ENCODE assay signal across 20 cellular contexts in the genomic region with DNA sequence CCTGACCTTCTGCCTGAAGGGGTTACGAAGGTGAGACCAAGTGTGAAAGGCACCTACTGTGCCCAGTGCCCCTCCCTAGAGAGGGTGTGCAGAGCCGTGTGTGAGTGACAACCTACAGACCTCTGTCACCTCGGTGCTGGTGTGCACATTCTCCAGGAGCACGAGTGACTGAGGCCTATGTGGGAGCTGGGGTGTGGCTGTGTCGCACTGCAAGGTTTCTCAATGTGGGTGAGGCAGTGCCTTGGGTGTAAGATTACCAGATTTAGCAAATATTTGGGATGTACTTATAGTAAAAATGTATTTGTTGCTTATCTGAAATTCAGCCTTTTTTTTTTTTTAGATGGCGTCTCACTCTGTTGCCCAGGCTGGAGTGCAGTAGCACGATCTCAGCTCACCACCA. TPM values are rescaled to one million over a fixed set of nuclear protein-coding genes. Genes with fewer than 3 reads are reported as not detected.
A peak's percentile ranks its signal among the peaks of the same experiment; 100 is the strongest.
DNase-seq lines count a peak whose midpoint lies in the region; ATAC-seq, FAIRE-seq and TF ChIP-seq lines count a peak whose summit lies in the region.
"Had no signal": no experiment of that assay in that cellular context is flagged by ENCODE, and none has a peak within 500 bp of the region (broad histone marks: within the 10 kb centered on the region; RNA-seq: fewer than 3 reads in every experiment).

No MANE protein-coding gene starts in this region.

- H3K27ac Mint-ChIP-seq in activated B cell treated with CpG ODN at 0.5 μM for 24 hours = peak overlapping the region; percentile 90
- H3K27ac Mint-ChIP-seq: HFFc6 had no signal

- TF ChIP-seq CTCF in activated B cell treated with CpG ODN at 0.5 μM for 24 hours (IDR thresholded peaks at IDR 0.05) (no peak), liver (IDR thresholded peaks at IDR 0.05; ENCODE audit: low read depth, low read length, missing input control) (no peak), spleen (IDR thresholded peaks at IDR 0.05 in 8 of 11, conservative IDR thresholded peaks at IDR 0.05 in 3 of 11) (no peak)

- no peak overlapping the region for H3K4me2 ChIP-seq in Karpas-422 (ENCODE audit: low read depth, low read length, poor library complexity, severe bottlenecking)

- peaks cover 42% of the 10 kb centered on the region for H3K4me1 Mint-ChIP-seq in activated B cell treated with CpG ODN at 0.5 μM for 24 hours

- H3K9ac ChIP-seq in liver (ENCODE audit: low read depth in 1 of 2, low read length in 2 of 2) (no peak overlapping the region), Karpas-422 (ENCODE audit: low read length) (no peak overlapping the region)

- H3K9me2 ChIP-seq in Karpas-422 (replicated peaks; ENCODE audit: insufficient read depth, low read length) = no peaks in the 10 kb centered on the region

- no peak overlapping the region for H2AFZ ChIP-seq in Karpas-422 (ENCODE audit: low read length)

- H3K4me1 ChIP-seq in liver (ENCODE audit: control insufficient read depth in 4 of 4, insufficient read depth in 4 of 4, low read length in 3 of 4) (peaks cover 13 to 52% (median 44%) of the 10 kb centered on the region in 4 donors), spleen (peaks cover 20 to 54% (median 31%) of the 10 kb centered on the region in 6 donors), Karpas-422 (ENCODE audit: low read length) (peaks cover 15% of the 10 kb centered on the region)

- H4K20me1 ChIP-seq in Karpas-422 (ENCODE audit: insufficient read depth, low read depth, low read length) = no peaks in the 10 kb centered on the region

- no peak overlapping the region for H3K4me3 Mint-ChIP-seq in activated B cell treated with CpG ODN at 0.5 μM for 24 hours
- H3K4me3 Mint-ChIP-seq: HFFc6 had no signal

- no peaks in the 10 kb centered on the region for H3K27me3 ChIP-seq in liver (ENCODE audit: control insufficient read depth in 4 of 4, insufficient read depth in 4 of 4, low read length in 3 of 4)
- H3K27me3 ChIP-seq in spleen (replicated peaks in 1 of 7) = no peaks in the 10 kb centered on the region
- H3K27me3 ChIP-seq in Karpas-422 (ENCODE audit: low read length) = no peaks in the 10 kb centered on the region
- H3K27me3 ChIP-seq: body of pancreas, heart right ventricle, tibial artery had no signal

- TF ChIP-seq POLR2A in GM12892 (IDR thresholded peaks at IDR 0.05; ENCODE audit: low read depth, low read length) (no peak), spleen (IDR thresholded peaks at IDR 0.05) (no peak)

- DNase-seq in GM12892 (ENCODE audit: insufficient read length) (peak; percentile 20), activated B cell treated with CpG ODN at 0.5 μM for 24 hours (no peak), spleen (no peak), Karpas-422 (no peak), NCI-H2081 treated with DMSO at 0.1 percent for 48 hours (lab: John Stamatoyannopoulos, UW) (no peak)
- DNase-seq: activated gamma-delta T cell treated with Interleukin-2 at 50 U/mL for 16 hours; body of pancreas; dermis blood vessel endothelial cell; DMS79 treated with DMSO at 0.1 percent for 48 hours; heart right ventricle; HFFc6; NCI-H1048; NCI-H774; stimulated activated CD4-positive, alpha-beta T cell treated with anti-CD3 and anti-CD28 coated beads, Interleukin-4, amount 100 ng/mL, for 4 hours; tibial artery had no signal

- H3K27ac ChIP-seq in liver (ENCODE audit: low read depth in 1 of 2, low read length in 2 of 2) (peak overlapping the region; percentile 71 to 82), spleen (peak overlapping the region; percentile 60 to 85 (median 75)), Karpas-422 (ENCODE audit: low read length) (no peak overlapping the region)
- H3K27ac ChIP-seq: VCaP had no signal

- peak; percentile 65 for FAIRE-seq in GM12892 (lab: Jason Lieb, UNC)
- FAIRE-seq: keratinocyte had no signal

- intact Hi-C loops in activated B cell treated with CpG ODN at 0.5 μM for 24 hours (cut with micrococcal nuclease) = no loop called here
- intact Hi-C loops in spleen (cut with DNase I; ENCODE audit: low total_unique reads) = no loop called here

- H3K9me3 ChIP-seq in liver (ENCODE audit: control insufficient read depth in 4 of 4, low read length in 3 of 4) = no peaks in the 10 kb centered on the region
- no peaks in the 10 kb centered on the region for H3K9me3 ChIP-seq in spleen
- H3K9me3 ChIP-seq in Karpas-422 (ENCODE audit: low read length) = no peaks in the 10 kb centered on the region
- H3K9me3 ChIP-seq: body of pancreas, heart right ventricle, tibial artery had no signal

- no peak for TF ChIP-seq RAD21 in liver (IDR thresholded peaks at IDR 0.05)

- no peaks in the 10 kb centered on the region for H3K27me3 Mint-ChIP-seq in activated B cell treated with CpG ODN at 0.5 μM for 24 hours

- CTCF ChIA-PET in activated B cell treated with CpG ODN at 0.5 μM for 24 hours (lab: Charles Lee) = interaction anchor here (2.0 to 3.3 kb wide), 2 partner anchors 27 to 63 kb away, joined by 6 to 21 read pairs; no protein-coding TSS in a partner anchor

- WGBS in liver = 63% methylated on average over 7 of the region's 7 CpGs
- 62 to 72% (median 66%) methylated on average over 7 of the region's 7 CpGs for WGBS in spleen, 5 donors

- POLR2A ChIA-PET in activated B cell treated with CpG ODN at 0.5 μM for 24 hours (lab: Charles Lee) = interaction anchor here (0.6 to 3.3 kb wide), 8 partner anchors 24 to 66 kb away, joined by 3 to 28 read pairs (median 5); no protein-coding TSS in a partner anchor

- no peaks in the 10 kb centered on the region for H3K9me3 Mint-ChIP-seq in activated B cell treated with CpG ODN at 0.5 μM for 24 hours
- H3K9me3 Mint-ChIP-seq: HFFc6 had no signal

- H3K79me2 ChIP-seq in Karpas-422 (ENCODE audit: low read length) = no peaks in the 10 kb centered on the region

- no peak for ATAC-seq in activated B cell treated with CpG ODN at 0.5 μM for 24 hours (ENCODE audit: low read depth)
- no peak for ATAC-seq in GM18873 (IDR thresholded peaks at IDR 0.05; ENCODE audit: low FRiP score, unreplicated experiment)
- ATAC-seq in HG02678 (IDR thresholded peaks at IDR 0.05; ENCODE audit: unreplicated experiment) = no peak
- ATAC-seq: heart right ventricle had no signal

- no peaks in the 10 kb centered on the region for H3K36me3 Mint-ChIP-seq in activated B cell treated with CpG ODN at 0.5 μM for 24 hours (ENCODE audit: low read depth)

- no peak overlapping the region for H3K4me3 ChIP-seq in liver (ENCODE audit: low read depth in 1 of 3, low read length in 3 of 3)
- H3K4me3 ChIP-seq in spleen = no peak overlapping the region
- no peak overlapping the region for H3K4me3 ChIP-seq in Karpas-422 (ENCODE audit: low read length)
- H3K4me3 ChIP-seq: body of pancreas, heart right ventricle, tibial artery had no signal

- no peaks in the 10 kb centered on the region for H3K36me3 ChIP-seq in liver (ENCODE audit: control insufficient read depth in 4 of 4, insufficient read depth in 3 of 4, low read depth in 1 of 4, low read length in 3 of 4)
- no peaks in the 10 kb centered on the region for H3K36me3 ChIP-seq in spleen
- H3K36me3 ChIP-seq in Karpas-422 (ENCODE audit: insufficient read depth, low read length) = no peaks in the 10 kb centered on the region
- H3K36me3 ChIP-seq: heart right ventricle, tibial artery had no signal

TF ChIP-seq in liver, 16 proteins besides CTCF, POLR2A, EP300 and RAD21:
- TF ChIP-seq SP1 (IDR thresholded peaks at IDR 0.05) (no peak), JUND (IDR thresholded peaks at IDR 0.05) (no peak), FOXA1 (IDR thresholded peaks at IDR 0.05) (no peak)
- TF ChIP-seq, protein P1, sequence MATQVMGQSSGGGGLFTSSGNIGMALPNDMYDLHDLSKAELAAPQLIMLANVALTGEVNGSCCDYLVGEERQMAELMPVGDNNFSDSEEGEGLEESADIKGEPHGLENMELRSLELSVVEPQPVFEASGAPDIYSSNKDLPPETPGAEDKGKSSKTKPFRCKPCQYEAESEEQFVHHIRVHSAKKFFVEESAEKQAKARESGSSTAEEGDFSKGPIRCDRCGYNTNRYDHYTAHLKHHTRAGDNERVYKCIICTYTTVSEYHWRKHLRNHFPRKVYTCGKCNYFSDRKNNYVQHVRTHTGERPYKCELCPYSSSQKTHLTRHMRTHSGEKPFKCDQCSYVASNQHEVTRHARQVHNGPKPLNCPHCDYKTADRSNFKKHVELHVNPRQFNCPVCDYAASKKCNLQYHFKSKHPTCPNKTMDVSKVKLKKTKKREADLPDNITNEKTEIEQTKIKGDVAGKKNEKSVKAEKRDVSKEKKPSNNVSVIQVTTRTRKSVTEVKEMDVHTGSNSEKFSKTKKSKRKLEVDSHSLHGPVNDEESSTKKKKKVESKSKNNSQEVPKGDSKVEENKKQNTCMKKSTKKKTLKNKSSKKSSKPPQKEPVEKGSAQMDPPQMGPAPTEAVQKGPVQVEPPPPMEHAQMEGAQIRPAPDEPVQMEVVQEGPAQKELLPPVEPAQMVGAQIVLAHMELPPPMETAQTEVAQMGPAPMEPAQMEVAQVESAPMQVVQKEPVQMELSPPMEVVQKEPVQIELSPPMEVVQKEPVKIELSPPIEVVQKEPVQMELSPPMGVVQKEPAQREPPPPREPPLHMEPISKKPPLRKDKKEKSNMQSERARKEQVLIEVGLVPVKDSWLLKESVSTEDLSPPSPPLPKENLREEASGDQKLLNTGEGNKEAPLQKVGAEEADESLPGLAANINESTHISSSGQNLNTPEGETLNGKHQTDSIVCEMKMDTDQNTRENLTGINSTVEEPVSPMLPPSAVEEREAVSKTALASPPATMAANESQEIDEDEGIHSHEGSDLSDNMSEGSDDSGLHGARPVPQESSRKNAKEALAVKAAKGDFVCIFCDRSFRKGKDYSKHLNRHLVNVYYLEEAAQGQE (IDR thresholded peaks at IDR 0.05) = no peak
TF ChIP-seq in liver: peak in this region for 0.

RNA-seq across cellular contexts. Expression of gene STARD10, which starts 5.6 kb away (rescaled TPM):
- polyA plus RNA-seq in GM12892 (2012; ENCODE audit: missing spikeins) = 24.3 TPM
- total RNA-seq in activated B cell treated with CpG ODN at 0.5 μM for 24 hours (42.6 and 46.8 TPM in 2 replicates), liver (100 to 1,000 TPM in 1 of 2 donors, 10 to 100 TPM in 1; 70.5 to 176 TPM), spleen (10 to 100 TPM; 19.7 to 35.1 (median 27.9) TPM)
- polyA plus RNA-seq in liver (100 to 1,000 TPM; 287 to 328 TPM), spleen (10 to 100 TPM; 23.7 to 46.7 (median 31.9) TPM)
- total RNA-seq in Karpas-422 (2014; rRNA removed; shearing (Covaris generic); ENCODE audit: low replicate concordance) = 4.3 and 4.7 TPM in 2 replicates

RNA-seq across cellular contexts. Expression of gene ATG16L2, which starts 26.0 kb away (rescaled TPM):
- polyA plus RNA-seq in GM12892 (2012; ENCODE audit: missing spikeins) = 59.2 TPM
- total RNA-seq in activated B cell treated with CpG ODN at 0.5 μM for 24 hours (73.5 and 96.7 TPM in 2 replicates), liver (10 to 100 TPM in 1 of 2 donors, 1 to 10 TPM in 1; 5.7 to 17.8 TPM), spleen (100 to 1,000 TPM; 212 to 368 (median 234) TPM)
- polyA plus RNA-seq in liver (1 to 10 TPM; 4.7 to 9.0 TPM), spleen (100 to 1,000 TPM in 2 of 3 donors, 10 to 100 TPM in 1; 96.9 to 343 (median 341) TPM)
- 14.8 and 20.2 TPM in 2 replicates for total RNA-seq in Karpas-422 (2014; rRNA removed; shearing (Covaris generic); ENCODE audit: low replicate concordance)

RNA-seq across cellular contexts. Expression of gene ARAP1, which starts 36.0 kb away (rescaled TPM):
- 48.4 TPM for polyA plus RNA-seq in GM12892 (2012; ENCODE audit: missing spikeins)
- total RNA-seq in activated B cell treated with CpG ODN at 0.5 μM for 24 hours (113 and 139 TPM in 2 replicates), liver (10 to 100 TPM; 59.8 to 77.8 TPM), spleen (100 to 1,000 TPM; 248 to 365 (median 278) TPM)
- polyA plus RNA-seq in liver (10 to 100 TPM; 14.4 to 27.2 TPM), spleen (100 to 1,000 TPM in 2 of 3 donors, 10 to 100 TPM in 1; 76.7 to 176 (median 127) TPM)
- 76.1 and 103 TPM in 2 replicates for total RNA-seq in Karpas-422 (2014; rRNA removed; shearing (Covaris generic); ENCODE audit: low replicate concordance)
